In genomic region chr19:7799640-7800355, GRCh38 we compare ENCODE assay signal across 8 cellular contexts. TPM values are rescaled to one million over a fixed set of nuclear protein-coding genes. Genes with fewer than 3 reads are reported as not detected.
A peak's percentile ranks its signal among the peaks of the same experiment; 100 is the strongest.
DNase-seq lines count a peak whose midpoint lies in the region; ATAC-seq and TF ChIP-seq lines count a peak whose summit lies in the region.

No MANE protein-coding gene starts in this region.

- H3K36me3 Mint-ChIP-seq in activated naive CD8-positive, alpha-beta T cell treated with anti-CD3 and anti-CD28 coated beads, Interleukin-2, amount 50 U/mL, for 24 hours (ENCODE audit: low read depth): no peaks in the 10 kb centered on the region

- H3K36me3 ChIP-seq in heart left ventricle (no peaks in the 10 kb centered on the region), trophoblast cell (ENCODE audit: control insufficient read depth in 1 of 2, insufficient read depth in 2 of 2, low read length in 2 of 2) (no peaks in the 10 kb centered on the region), uterus (no peaks in the 10 kb centered on the region)

- TF ChIP-seq CTCF in heart left ventricle (IDR thresholded peaks at IDR 0.05): peak; percentile 29 to 68 (median 58)
- peak; percentile 31 to 73 (median 62) for TF ChIP-seq CTCF in uterus (IDR thresholded peaks at IDR 0.05)

- ATAC-seq in SK-N-SH treated with all-trans-retinoic acid at 6 μM for 48 hours (peak; percentile 86), heart left ventricle (peak in 3 of 4 donors; percentile 68 to 89 (median 79)), HG02759 (IDR thresholded peaks at IDR 0.05; ENCODE audit: unreplicated experiment) (no peak)
- ATAC-seq in activated naive CD8-positive, alpha-beta T cell treated with anti-CD3 and anti-CD28 coated beads, Interleukin-2, amount 50 U/mL, for 24 hours: no peak

- H3K4me3 ChIP-seq in heart left ventricle: peak overlapping the region in 6 of 12 donors; percentile 4 to 33 (median 12)
- no peak overlapping the region for H3K4me3 ChIP-seq in trophoblast cell (ENCODE audit: low read depth, low read length)
- no peak overlapping the region for H3K4me3 ChIP-seq in uterus

- peak overlapping the region; percentile 55 for H3K4me3 Mint-ChIP-seq in activated naive CD8-positive, alpha-beta T cell treated with anti-CD3 and anti-CD28 coated beads, Interleukin-2, amount 50 U/mL, for 24 hours

- H3K27me3 ChIP-seq in heart left ventricle (peaks cover 0 to 41% (median 16%) of the 10 kb centered on the region in 9 donors), trophoblast cell (ENCODE audit: insufficient read depth, low read length) (no peaks in the 10 kb centered on the region), uterus (no peaks in the 10 kb centered on the region)

- no peak overlapping the region for H4K91ac ChIP-seq in trophoblast cell (ENCODE audit: low read depth, low read length)

- DNase-seq in EL: peak; percentile 78
- peak; percentile 80 for DNase-seq in MV-4-11 (lab: John Stamatoyannopoulos, UW)
- DNase-seq in activated naive CD8-positive, alpha-beta T cell treated with anti-CD3 and anti-CD28 coated beads, Interleukin-2, amount 50 U/mL, for 24 hours: peak; percentile 71
- DNase-seq in heart left ventricle: peak; percentile 53 to 75 (median 64)
- peak; percentile 93 to 97 for DNase-seq in trophoblast cell
- DNase-seq in uterus: peak; percentile 43 to 44

- peaks cover 0 to 9% (median 0%) of the 10 kb centered on the region in 12 donors for H3K9me3 ChIP-seq in heart left ventricle
- peaks cover 4% of the 10 kb centered on the region for H3K9me3 ChIP-seq in trophoblast cell (ENCODE audit: insufficient read depth, low read depth, low read length)
- H3K9me3 ChIP-seq in uterus: no peaks in the 10 kb centered on the region

- H2BK12ac ChIP-seq in trophoblast cell (ENCODE audit: low read length): peak overlapping the region; percentile 75

- H4K12ac ChIP-seq in trophoblast cell (ENCODE audit: low read depth, low read length): peak overlapping the region; percentile 65

- peak overlapping the region in 1 of 12 donors; percentile 11 for H3K27ac ChIP-seq in heart left ventricle
- no peak overlapping the region for H3K27ac ChIP-seq in trophoblast cell (ENCODE audit: low read depth, low read length)
- no peak overlapping the region for H3K27ac ChIP-seq in uterus

- H2AFZ ChIP-seq in trophoblast cell (ENCODE audit: insufficient read depth, low read length, poor library complexity): peak overlapping the region; percentile 45

- no peak overlapping the region for H2AK5ac ChIP-seq in trophoblast cell (ENCODE audit: low read length)

- no peaks in the 10 kb centered on the region for H3K9me3 Mint-ChIP-seq in activated naive CD8-positive, alpha-beta T cell treated with anti-CD3 and anti-CD28 coated beads, Interleukin-2, amount 50 U/mL, for 24 hours

- no peak overlapping the region for H2BK5ac ChIP-seq in trophoblast cell (ENCODE audit: low read depth, low read length, poor library complexity)

- H3K79me2 ChIP-seq in trophoblast cell (ENCODE audit: control insufficient read depth, insufficient read depth, low read length, poor library complexity): no peaks in the 10 kb centered on the region

- H3K4me1 ChIP-seq in heart left ventricle (peaks cover 0 to 8% (median 0%) of the 10 kb centered on the region in 12 donors), trophoblast cell (ENCODE audit: control insufficient read depth in 1 of 2, insufficient read depth in 2 of 2, low read length in 2 of 2) (peaks cover 0 to 9% of the 10 kb centered on the region in 2 experiments), uterus (no peaks in the 10 kb centered on the region)

- no peak overlapping the region for H3K23ac ChIP-seq in trophoblast cell (ENCODE audit: low read length)

- WGBS in heart left ventricle, 4 donors: 3 to 5% (median 3%) methylated on average over 34 of the region's 34 CpGs
- WGBS in trophoblast cell (ENCODE audit: extremely low coverage, insufficient coverage, insufficient read length): no CpG with 5 or more reads among the region's 34 CpGs

- H3K4me1 Mint-ChIP-seq in activated naive CD8-positive, alpha-beta T cell treated with anti-CD3 and anti-CD28 coated beads, Interleukin-2, amount 50 U/mL, for 24 hours: peaks cover 10% of the 10 kb centered on the region

- peaks cover 48% of the 10 kb centered on the region for H3K27me3 Mint-ChIP-seq in activated naive CD8-positive, alpha-beta T cell treated with anti-CD3 and anti-CD28 coated beads, Interleukin-2, amount 50 U/mL, for 24 hours

- no peak overlapping the region for H3K9ac ChIP-seq in trophoblast cell (ENCODE audit: low read length)

- H4K8ac ChIP-seq in trophoblast cell (ENCODE audit: low read depth, low read length): peak overlapping the region; percentile 71

- no peak overlapping the region for H2BK120ac ChIP-seq in trophoblast cell (ENCODE audit: insufficient read depth, low read length, poor library complexity)

- no peak overlapping the region for H3K14ac ChIP-seq in trophoblast cell (ENCODE audit: low read length)

- no peak for TF ChIP-seq POLR2A in heart left ventricle (IDR thresholded peaks at IDR 0.05)
- no peak for TF ChIP-seq POLR2A in uterus (IDR thresholded peaks at IDR 0.05)

- no peak overlapping the region for H3K27ac Mint-ChIP-seq in activated naive CD8-positive, alpha-beta T cell treated with anti-CD3 and anti-CD28 coated beads, Interleukin-2, amount 50 U/mL, for 24 hours

- no peak overlapping the region for H3K4ac ChIP-seq in trophoblast cell (ENCODE audit: low read depth, low read length)

- H3K79me1 ChIP-seq in trophoblast cell (ENCODE audit: low read length): peaks cover 4% of the 10 kb centered on the region

- intact Hi-C loops in heart left ventricle (cut with DNase I): loop anchor here (1.0 to 10.0 kb wide), 15 partner anchors 115 to 697 kb away; partner anchors contain the start of gene TRAPPC5 (in 4 of the 10)
- intact Hi-C loops in uterus (cut with DNase I; ENCODE audit: low total_unique reads): no loop called here

- no peak overlapping the region for H3K18ac ChIP-seq in trophoblast cell (ENCODE audit: low read length)

- peak overlapping the region; percentile 60 for H3K4me2 ChIP-seq in trophoblast cell (ENCODE audit: low read length)

TF ChIP-seq in SK-N-SH treated with all-trans-retinoic acid at 6 μM for 48 hours, 23 proteins besides CTCF, POLR2A, EP300 and RAD21:
- TF ChIP-seq BACH2 (CRISPR knock-in tag; IDR thresholded peaks at IDR 0.05; ENCODE audit: borderline replicate concordance) (no peak), CREB5 (CRISPR knock-in tag; IDR thresholded peaks at IDR 0.05; ENCODE audit: low read depth) (no peak), ZNF8 (CRISPR knock-in tag; IDR thresholded peaks at IDR 0.05) (no peak), ZC3H10 (CRISPR knock-in tag; IDR thresholded peaks at IDR 0.05) (no peak), ARNTL (CRISPR knock-in tag; IDR thresholded peaks at IDR 0.05; ENCODE audit: borderline replicate concordance, low read depth) (no peak)
- TF ChIP-seq, protein P1, sequence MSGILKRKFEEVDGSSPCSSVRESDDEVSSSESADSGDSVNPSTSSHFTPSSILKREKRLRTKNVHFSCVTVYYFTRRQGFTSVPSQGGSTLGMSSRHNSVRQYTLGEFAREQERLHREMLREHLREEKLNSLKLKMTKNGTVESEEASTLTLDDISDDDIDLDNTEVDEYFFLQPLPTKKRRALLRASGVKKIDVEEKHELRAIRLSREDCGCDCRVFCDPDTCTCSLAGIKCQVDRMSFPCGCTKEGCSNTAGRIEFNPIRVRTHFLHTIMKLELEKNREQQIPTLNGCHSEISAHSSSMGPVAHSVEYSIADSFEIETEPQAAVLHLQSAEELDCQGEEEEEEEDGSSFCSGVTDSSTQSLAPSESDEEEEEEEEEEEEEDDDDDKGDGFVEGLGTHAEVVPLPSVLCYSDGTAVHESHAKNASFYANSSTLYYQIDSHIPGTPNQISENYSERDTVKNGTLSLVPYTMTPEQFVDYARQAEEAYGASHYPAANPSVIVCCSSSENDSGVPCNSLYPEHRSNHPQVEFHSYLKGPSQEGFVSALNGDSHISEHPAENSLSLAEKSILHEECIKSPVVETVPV (CRISPR knock-in tag; IDR thresholded peaks at IDR 0.05): no peak

RNA-seq across cellular contexts. Expression of gene EVI5L, which starts 30.2 kb away (rescaled TPM):
- total RNA-seq in heart left ventricle: 10 to 100 TPM; 18.2 to 41.9 (median 22.1) TPM
- 10 to 100 TPM; 20.5 to 34.7 TPM for polyA plus RNA-seq in heart left ventricle
- polyA plus RNA-seq in trophoblast cell (2013): 7.0 and 7.3 TPM in 2 replicates
- 10 to 100 TPM in 3 of 4 donors, 1 to 10 TPM in 1; 9.1 to 14.9 (median 12.4) TPM for total RNA-seq in uterus

RNA-seq across cellular contexts. Expression of gene CLEC4M, which starts 36.8 kb away (rescaled TPM):
- not detected for total RNA-seq in heart left ventricle
- polyA plus RNA-seq in heart left ventricle: not detected
- polyA plus RNA-seq in trophoblast cell (2013): not detected in 2 replicates
- total RNA-seq in uterus: under 1 TPM in 1 of 4 donors, not detected in 3; 0.62 TPM

RNA-seq across cellular contexts. Expression of gene CD209, which starts 52.5 kb away (rescaled TPM):
- total RNA-seq in heart left ventricle: 10 to 100 TPM in 2 of 9 donors, 1 to 10 TPM in 7; 1.3 to 56.2 (median 5.4) TPM
- under 1 TPM; 0.53 to 0.75 TPM for polyA plus RNA-seq in heart left ventricle
- not detected in 2 replicates for polyA plus RNA-seq in trophoblast cell (2013)
- 10 to 100 TPM in 1 of 4 donors, 1 to 10 TPM in 2, not detected in 1; 2.6 to 14.4 (median 8.8) TPM for total RNA-seq in uterus

Comparison
In these comparisons a context has a peak if more than half of its experiments do, and no peak if none do; other contexts are left out.
1. DNase-seq: peak in every context shown above with its lines; median percentile 95 in trophoblast cell; 80 in MV-4-11; 78 in EL; 71 in activated naive CD8-positive, alpha-beta T cell treated with anti-CD3 and anti-CD28 coated beads, Interleukin-2, amount 50 U/mL, for 24 hours; 64 in heart left ventricle; 44 in uterus.
2. ATAC-seq: peak in SK-N-SH treated with all-trans-retinoic acid at 6 μM for 48 hours (single experiment) and heart left ventricle (3 of 4); none in activated naive CD8-positive, alpha-beta T cell treated with anti-CD3 and anti-CD28 coated beads, Interleukin-2, amount 50 U/mL, for 24 hours (single experiment) and HG02759 (single experiment).